ENCODE assay signal across 8 cellular contexts in the genomic region with DNA sequence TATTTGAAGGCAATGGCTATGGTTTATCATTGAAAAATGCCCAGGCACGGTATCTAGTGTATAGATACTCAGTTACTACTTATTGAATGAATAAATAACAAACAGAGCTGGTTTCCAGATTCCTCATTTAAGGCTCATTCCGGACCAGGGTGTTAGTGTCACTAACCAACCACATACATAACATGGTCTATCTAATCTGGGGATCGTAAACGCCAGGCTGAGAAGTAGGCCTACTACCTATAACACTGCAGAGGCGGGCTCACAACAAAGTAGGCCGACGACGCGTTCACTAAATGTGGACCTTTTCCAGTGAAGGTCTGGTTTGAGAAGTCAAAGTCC. TPM values are rescaled to one million over a fixed set of nuclear protein-coding genes. Genes with fewer than 3 reads are reported as not detected.
DNase-seq lines count a peak whose midpoint lies in the region; ATAC-seq and TF ChIP-seq lines count a peak whose summit lies in the region.

No MANE protein-coding gene starts in this region.

- peak overlapping the region; percentile 95 for H3K27ac Mint-ChIP-seq in activated CD4-positive, alpha-beta T cell treated with anti-CD3 and anti-CD28 coated beads, Interleukin-2, amount 10 ng/mL, durations not matched to agents 24 days and 14 days

- peak overlapping the region; percentile 91 for H3K4me3 Mint-ChIP-seq in activated CD4-positive, alpha-beta T cell treated with anti-CD3 and anti-CD28 coated beads, Interleukin-2, amount 10 ng/mL, durations not matched to agents 24 days and 14 days

- DNase-seq in activated CD4-positive, alpha-beta T cell treated with anti-CD3 and anti-CD28 coated beads, Interleukin-2, amount 10 ng/mL, durations not matched to agents 24 days and 14 days: no peak
- no peak for DNase-seq in activated CD4-positive, alpha-beta T cell treated with anti-CD3 and anti-CD28 coated beads for 1 hour
- DNase-seq in Peyer's patch (no peak), fibroblast of villous mesenchyme (ENCODE audit: low read depth) (no peak), spleen (no peak), left colon (no peak), SW480 (ENCODE audit: low spot score) (no peak)
- no peak for DNase-seq in activated CD4-positive, alpha-beta T cell treated with anti-CD3 and anti-CD28 coated beads, Interleukin-2, amount 50 U/mL, for 4 hours

- H3K9me3 ChIP-seq in Peyer's patch (no peaks in the 10 kb centered on the region), spleen (no peaks in the 10 kb centered on the region)

- intact Hi-C loops in activated CD4-positive, alpha-beta T cell treated with anti-CD3 and anti-CD28 coated beads, Interleukin-2, amount 10 ng/mL, durations not matched to agents 24 days and 14 days (cut with micrococcal nuclease): loop anchor here (1.0 to 10.0 kb wide), 7 partner anchors 17 to 1895 kb away; a partner anchor contains a TSS
- intact Hi-C loops in spleen (cut with DNase I; ENCODE audit: low total_unique reads) (loop anchor here (10.0 kb wide), 2 partner anchors 65 to 735 kb away; no protein-coding TSS in a partner anchor), left colon (cut with DNase I, micrococcal nuclease) (no loop called here)

- no peaks in the 10 kb centered on the region for H3K27me3 Mint-ChIP-seq in activated CD4-positive, alpha-beta T cell treated with anti-CD3 and anti-CD28 coated beads, Interleukin-2, amount 10 ng/mL, durations not matched to agents 24 days and 14 days

- H3K9me3 Mint-ChIP-seq in activated CD4-positive, alpha-beta T cell treated with anti-CD3 and anti-CD28 coated beads, Interleukin-2, amount 10 ng/mL, durations not matched to agents 24 days and 14 days: no peaks in the 10 kb centered on the region

- H3K36me3 ChIP-seq in Peyer's patch: peaks cover 0 to 18% (median 0%) of the 10 kb centered on the region in 3 donors
- peaks cover 0 to 36% (median 25%) of the 10 kb centered on the region in 6 donors for H3K36me3 ChIP-seq in spleen

- H3K27me3 ChIP-seq in Peyer's patch (no peaks in the 10 kb centered on the region), spleen (replicated peaks in 1 of 7) (no peaks in the 10 kb centered on the region)

- H3K36me3 Mint-ChIP-seq in activated CD4-positive, alpha-beta T cell treated with anti-CD3 and anti-CD28 coated beads, Interleukin-2, amount 10 ng/mL, durations not matched to agents 24 days and 14 days (ENCODE audit: low read depth): peaks cover 25% of the 10 kb centered on the region

- H3K4me3 ChIP-seq in Peyer's patch: peak overlapping the region; percentile 60 to 84 (median 74)
- peak overlapping the region; percentile 88 for H3K4me3 ChIP-seq in fibroblast of villous mesenchyme (ENCODE audit: low read depth, low read length)
- H3K4me3 ChIP-seq in spleen: peak overlapping the region; percentile 61 to 92 (median 74)

- peaks cover 0 to 11% (median 2%) of the 10 kb centered on the region in 4 donors for H3K4me1 ChIP-seq in Peyer's patch
- H3K4me1 ChIP-seq in spleen: peaks cover 8 to 40% (median 25%) of the 10 kb centered on the region in 6 donors

- ATAC-seq in left colon: no peak

- peak overlapping the region; percentile 70 to 91 (median 83) for H3K27ac ChIP-seq in Peyer's patch
- peak overlapping the region; percentile 80 to 92 (median 90) for H3K27ac ChIP-seq in spleen

- H3K4me1 Mint-ChIP-seq in activated CD4-positive, alpha-beta T cell treated with anti-CD3 and anti-CD28 coated beads, Interleukin-2, amount 10 ng/mL, durations not matched to agents 24 days and 14 days: peaks cover 20% of the 10 kb centered on the region

- WGBS in spleen, 5 donors: 1 to 9% (median 2%) methylated on average over 5 to 9 of the region's 9 CpGs

- TF ChIP-seq CTCF in Peyer's patch (IDR thresholded peaks at IDR 0.05) (no peak), fibroblast of villous mesenchyme (IDR thresholded peaks at IDR 0.05; ENCODE audit: insufficient read depth, low read depth, low read length) (no peak), spleen (IDR thresholded peaks at IDR 0.05 in 8 of 11, conservative IDR thresholded peaks at IDR 0.05 in 3 of 11) (no peak)

- TF ChIP-seq POLR2A in Peyer's patch (IDR thresholded peaks at IDR 0.05) (no peak), spleen (IDR thresholded peaks at IDR 0.05) (no peak)

RNA-seq across cellular contexts. Expression of a gene that starts 0.4 kb away (rescaled TPM):
- 92.9 and 99.2 TPM in 2 replicates for total RNA-seq in activated CD4-positive, alpha-beta T cell treated with anti-CD3 and anti-CD28 coated beads, Interleukin-2, amount 10 ng/mL, durations not matched to agents 24 days and 14 days
- total RNA-seq in Peyer's patch: 10 to 100 TPM in 2 of 4 donors, 1 to 10 TPM in 2; 6.2 to 32.2 (median 10.0) TPM
- total RNA-seq in fibroblast of villous mesenchyme: 27.1 and 37.1 TPM in 2 replicates
- total RNA-seq in spleen: 10 to 100 TPM; 14.5 to 36.8 (median 29.7) TPM
- 100 to 1,000 TPM in 2 of 3 donors, 10 to 100 TPM in 1; 95.1 to 142 (median 101) TPM for polyA plus RNA-seq in spleen
- total RNA-seq in left colon: 10 to 100 TPM; 28.8 to 33.5 TPM

RNA-seq across cellular contexts. Expression of a gene that starts 5.5 kb away (rescaled TPM):
- total RNA-seq in activated CD4-positive, alpha-beta T cell treated with anti-CD3 and anti-CD28 coated beads, Interleukin-2, amount 10 ng/mL, durations not matched to agents 24 days and 14 days: 44.6 and 49.1 TPM in 2 replicates
- 10 to 100 TPM; 44.5 to 82.5 (median 52.5) TPM for total RNA-seq in Peyer's patch
- total RNA-seq in fibroblast of villous mesenchyme: 37.7 and 41.9 TPM in 2 replicates
- total RNA-seq in spleen: 10 to 100 TPM; 29.8 to 54.8 (median 36.7) TPM
- 10 to 100 TPM in 1 of 3 donors, 1 to 10 TPM in 2; 8.4 to 10.0 (median 8.6) TPM for polyA plus RNA-seq in spleen
- total RNA-seq in left colon: 10 to 100 TPM; 83.3 to 83.5 TPM

Comparison
In these comparisons a context has a peak if more than half of its experiments do, and no peak if none do; other contexts are left out.
1. intact Hi-C loops: an anchor here in activated CD4-positive, alpha-beta T cell treated with anti-CD3 and anti-CD28 coated beads, Interleukin-2, amount 10 ng/mL, durations not matched to agents 24 days and 14 days (1.0 to 10.0 kb wide) and spleen (10.0 kb wide); none called in left colon.